Comparison of ENCODE assay signal across 9 cellular contexts in the genomic region with DNA sequence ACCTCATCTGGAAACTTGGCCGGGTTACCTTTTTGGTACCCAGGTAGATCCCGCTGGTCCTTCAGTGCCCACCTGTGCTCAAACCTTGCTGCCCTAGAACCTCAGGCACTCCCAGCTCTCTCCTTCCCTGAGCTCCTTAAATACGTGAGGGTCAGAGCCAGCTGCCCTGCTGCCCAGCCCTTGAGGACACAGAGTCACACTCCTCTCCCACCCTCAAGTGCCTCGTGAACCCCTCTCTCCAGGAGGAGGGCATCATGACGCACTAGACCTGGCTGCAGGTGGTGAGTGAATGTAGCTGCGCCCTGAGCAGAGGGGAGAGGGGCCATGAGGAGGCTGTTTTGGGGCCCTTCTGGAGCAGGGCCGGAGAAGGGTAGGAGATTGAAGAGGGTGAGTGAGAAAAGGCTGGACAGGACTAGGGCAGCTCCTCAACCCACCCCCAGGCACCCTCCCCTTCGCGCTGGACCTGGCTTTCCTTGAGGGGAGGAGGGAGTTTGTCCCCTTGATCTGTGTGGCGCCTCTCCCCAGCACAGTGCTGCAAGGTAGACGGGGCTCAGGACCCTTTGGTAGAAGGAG. TPM values are rescaled to one million over a fixed set of nuclear protein-coding genes. Genes with fewer than 3 reads are reported as not detected.
DNase-seq lines count a peak whose midpoint lies in the region; ATAC-seq and TF ChIP-seq lines count a peak whose summit lies in the region.
"Had no signal": no experiment of that assay in that cellular context is flagged by ENCODE, and none has a peak within 500 bp of the region (broad histone marks: within the 10 kb centered on the region; RNA-seq: fewer than 3 reads in every experiment).

No MANE protein-coding gene starts in this region.

- WGBS in liver: 84% methylated on average over 11 of the region's 11 CpGs

- no peak for ATAC-seq in activated CD8-positive, alpha-beta T cell treated with anti-CD3 and anti-CD28 coated beads for 36 hours
- ATAC-seq in activated CD8-positive, alpha-beta T cell treated with anti-CD3 and anti-CD28 coated beads, Interleukin-2, amount 10 ng/mL, durations not matched to agents 7 days and 5 days: no peak
- ATAC-seq in stimulated activated naive CD8-positive, alpha-beta T cell treated with anti-CD3 and anti-CD28 coated beads, Interleukin-15, amount 100 ng/mL, for 72 hours: peak; percentile 14
- ATAC-seq in HG02973 (IDR thresholded peaks at IDR 0.05; ENCODE audit: unreplicated experiment): no peak

- no peak overlapping the region for H3K9ac ChIP-seq in liver (ENCODE audit: low read depth in 1 of 2, low read length in 2 of 2)

- H3K27ac Mint-ChIP-seq in activated CD8-positive, alpha-beta T cell treated with anti-CD3 and anti-CD28 coated beads for 36 hours: no peak overlapping the region
- no peak overlapping the region for H3K27ac Mint-ChIP-seq in activated CD8-positive, alpha-beta T cell treated with anti-CD3 and anti-CD28 coated beads, Interleukin-2, amount 10 ng/mL, durations not matched to agents 7 days and 5 days
- no peak overlapping the region for H3K27ac Mint-ChIP-seq in brain
- peak overlapping the region in 1 of 2 donors; percentile 45 for H3K27ac Mint-ChIP-seq in stimulated activated naive CD8-positive, alpha-beta T cell treated with anti-CD3 and anti-CD28 coated beads, Interleukin-15, amount 100 ng/mL, for 72 hours
- no peak overlapping the region for H3K27ac Mint-ChIP-seq in endothelial cell (ENCODE audit: unreplicated experiment)

- H3K4me3 ChIP-seq in liver (ENCODE audit: low read depth in 1 of 3, low read length in 3 of 3): peak overlapping the region in 2 of 3 donors; percentile 72 to 88

- no peak overlapping the region for H3K27ac ChIP-seq in liver (ENCODE audit: low read depth in 1 of 2, low read length in 2 of 2)

- no peaks in the 10 kb centered on the region for H3K9me3 Mint-ChIP-seq in activated CD8-positive, alpha-beta T cell treated with anti-CD3 and anti-CD28 coated beads for 36 hours
- H3K9me3 Mint-ChIP-seq in activated CD8-positive, alpha-beta T cell treated with anti-CD3 and anti-CD28 coated beads, Interleukin-2, amount 10 ng/mL, durations not matched to agents 7 days and 5 days (ENCODE audit: insufficient read depth): no peaks in the 10 kb centered on the region
- H3K9me3 Mint-ChIP-seq in brain: peaks cover 0 to 4% (median 0%) of the 10 kb centered on the region in 5 experiments
- H3K9me3 Mint-ChIP-seq in stimulated activated naive CD8-positive, alpha-beta T cell treated with anti-CD3 and anti-CD28 coated beads, Interleukin-15, amount 100 ng/mL, for 72 hours: no peaks in the 10 kb centered on the region
- H3K9me3 Mint-ChIP-seq in endothelial cell (ENCODE audit: unreplicated experiment): no peaks in the 10 kb centered on the region

- H3K4me3 Mint-ChIP-seq in activated CD8-positive, alpha-beta T cell treated with anti-CD3 and anti-CD28 coated beads for 36 hours: peak overlapping the region; percentile 42
- no peak overlapping the region for H3K4me3 Mint-ChIP-seq in activated CD8-positive, alpha-beta T cell treated with anti-CD3 and anti-CD28 coated beads, Interleukin-2, amount 10 ng/mL, durations not matched to agents 7 days and 5 days
- H3K4me3 Mint-ChIP-seq in brain: peak overlapping the region; percentile 43 to 79 (median 60)
- H3K4me3 Mint-ChIP-seq in stimulated activated naive CD8-positive, alpha-beta T cell treated with anti-CD3 and anti-CD28 coated beads, Interleukin-15, amount 100 ng/mL, for 72 hours: peak overlapping the region; percentile 31 to 62
- no peak overlapping the region for H3K4me3 Mint-ChIP-seq in endothelial cell (ENCODE audit: unreplicated experiment)

- H3K36me3 Mint-ChIP-seq in activated CD8-positive, alpha-beta T cell treated with anti-CD3 and anti-CD28 coated beads for 36 hours (ENCODE audit: low read depth): no peaks in the 10 kb centered on the region
- H3K36me3 Mint-ChIP-seq in activated CD8-positive, alpha-beta T cell treated with anti-CD3 and anti-CD28 coated beads, Interleukin-2, amount 10 ng/mL, durations not matched to agents 7 days and 5 days (ENCODE audit: low read depth): no peaks in the 10 kb centered on the region
- no peaks in the 10 kb centered on the region for H3K36me3 Mint-ChIP-seq in brain
- H3K36me3 Mint-ChIP-seq in endothelial cell (ENCODE audit: low read depth, unreplicated experiment): peaks cover 3% of the 10 kb centered on the region

- POLR2A ChIA-PET in activated CD8-positive, alpha-beta T cell treated with anti-CD3 and anti-CD28 coated beads for 36 hours (lab: Charles Lee): no interaction called here
- POLR2A ChIA-PET in activated CD8-positive, alpha-beta T cell treated with anti-CD3 and anti-CD28 coated beads, Interleukin-2, amount 10 ng/mL, durations not matched to agents 7 days and 5 days (lab: Charles Lee): no interaction called here

- H3K4me1 ChIP-seq in liver (ENCODE audit: control insufficient read depth in 4 of 4, insufficient read depth in 4 of 4, low read length in 3 of 4): peaks cover 2 to 10% (median 5%) of the 10 kb centered on the region in 4 donors

- no peaks in the 10 kb centered on the region for H3K27me3 ChIP-seq in liver (ENCODE audit: control insufficient read depth in 4 of 4, insufficient read depth in 4 of 4, low read length in 3 of 4)

- intact Hi-C loops in activated CD8-positive, alpha-beta T cell treated with anti-CD3 and anti-CD28 coated beads for 36 hours (cut with micrococcal nuclease): no loop called here

- H3K4me1 Mint-ChIP-seq in activated CD8-positive, alpha-beta T cell treated with anti-CD3 and anti-CD28 coated beads for 36 hours (ENCODE audit: low read depth): peaks cover 21% of the 10 kb centered on the region
- peaks cover 18% of the 10 kb centered on the region for H3K4me1 Mint-ChIP-seq in activated CD8-positive, alpha-beta T cell treated with anti-CD3 and anti-CD28 coated beads, Interleukin-2, amount 10 ng/mL, durations not matched to agents 7 days and 5 days (ENCODE audit: low read depth)
- peaks cover 18% of the 10 kb centered on the region for H3K4me1 Mint-ChIP-seq in brain
- peaks cover 30% of the 10 kb centered on the region for H3K4me1 Mint-ChIP-seq in stimulated activated naive CD8-positive, alpha-beta T cell treated with anti-CD3 and anti-CD28 coated beads, Interleukin-15, amount 100 ng/mL, for 72 hours
- peaks cover 7% of the 10 kb centered on the region for H3K4me1 Mint-ChIP-seq in endothelial cell (ENCODE audit: unreplicated experiment)

- no peak for TF ChIP-seq RAD21 in liver (IDR thresholded peaks at IDR 0.05)

- peaks cover 54% of the 10 kb centered on the region for H3K27me3 Mint-ChIP-seq in activated CD8-positive, alpha-beta T cell treated with anti-CD3 and anti-CD28 coated beads for 36 hours
- H3K27me3 Mint-ChIP-seq in activated CD8-positive, alpha-beta T cell treated with anti-CD3 and anti-CD28 coated beads, Interleukin-2, amount 10 ng/mL, durations not matched to agents 7 days and 5 days (ENCODE audit: low read depth): peaks cover 54% of the 10 kb centered on the region
- H3K27me3 Mint-ChIP-seq in brain (peaks cover 42% of the 10 kb centered on the region), endothelial cell (ENCODE audit: unreplicated experiment) (peaks cover 11% of the 10 kb centered on the region)
- H3K27me3 Mint-ChIP-seq in stimulated activated naive CD8-positive, alpha-beta T cell treated with anti-CD3 and anti-CD28 coated beads, Interleukin-15, amount 100 ng/mL, for 72 hours: peaks cover 72% of the 10 kb centered on the region

- CTCF ChIA-PET in activated CD8-positive, alpha-beta T cell treated with anti-CD3 and anti-CD28 coated beads for 36 hours (lab: Charles Lee): interaction anchor here (1.0 kb wide), 1 partner anchor 9 kb away, joined by 4 read pairs; no protein-coding TSS in a partner anchor
- CTCF ChIA-PET in activated CD8-positive, alpha-beta T cell treated with anti-CD3 and anti-CD28 coated beads, Interleukin-2, amount 10 ng/mL, durations not matched to agents 7 days and 5 days (lab: Charles Lee): no interaction called here

- no peaks in the 10 kb centered on the region for H3K9me3 ChIP-seq in liver (ENCODE audit: control insufficient read depth in 4 of 4, low read length in 3 of 4)

- no peak for DNase-seq in activated CD8-positive, alpha-beta T cell treated with anti-CD3 and anti-CD28 coated beads for 36 hours
- no peak for DNase-seq in activated CD8-positive, alpha-beta T cell treated with anti-CD3 and anti-CD28 coated beads, Interleukin-2, amount 10 ng/mL, durations not matched to agents 7 days and 5 days
- no peak for DNase-seq in stimulated activated naive CD8-positive, alpha-beta T cell treated with anti-CD3 and anti-CD28 coated beads, Interleukin-15, amount 100 ng/mL, for 72 hours
- no peak for DNase-seq in endothelial cell (ENCODE audit: low spot score)
- DNase-seq in hippocampal formation (lab: John Stamatoyannopoulos, UW): no peak
- DNase-seq: KG1 had no signal

- TF ChIP-seq CTCF in activated CD8-positive, alpha-beta T cell treated with anti-CD3 and anti-CD28 coated beads for 36 hours (IDR thresholded peaks at IDR 0.05): no peak
- TF ChIP-seq CTCF in brain (conservative IDR thresholded peaks at IDR 0.05) (no peak), liver (IDR thresholded peaks at IDR 0.05; ENCODE audit: low read depth, low read length, missing input control) (no peak), endothelial cell (IDR thresholded peaks at IDR 0.05; ENCODE audit: unreplicated experiment) (no peak)

- no peaks in the 10 kb centered on the region for H3K36me3 ChIP-seq in liver (ENCODE audit: control insufficient read depth in 4 of 4, insufficient read depth in 3 of 4, low read depth in 1 of 4, low read length in 3 of 4)

TF ChIP-seq in liver, 16 proteins besides CTCF, POLR2A, EP300 and RAD21 (continues in another document):
- TF ChIP-seq NR2F2 (IDR thresholded peaks at IDR 0.05) (no peak), FOXA1 (IDR thresholded peaks at IDR 0.05) (no peak), FOXA2 (IDR thresholded peaks at IDR 0.05) (no peak)

RNA-seq across cellular contexts. Expression of a gene that starts 0.9 kb away (rescaled TPM):
- 1 to 10 TPM; 1.1 to 1.6 TPM for total RNA-seq in activated CD8-positive, alpha-beta T cell treated with anti-CD3 and anti-CD28 coated beads for 36 hours
- total RNA-seq in activated CD8-positive, alpha-beta T cell treated with anti-CD3 and anti-CD28 coated beads, Interleukin-2, amount 10 ng/mL, durations not matched to agents 7 days and 5 days: under 1 TPM; 0.45 to 0.50 TPM
- polyA plus RNA-seq in brain (ENCODE audit: insufficient read depth, low read depth, low replicate concordance) (0.93 TPM), liver (1 to 10 TPM; 3.5 to 7.4 TPM)
- total RNA-seq in liver (10 to 100 TPM in 1 of 2 donors, 1 to 10 TPM in 1; 2.7 to 20.3 TPM), endothelial cell (ENCODE audit: unreplicated experiment) (0.54 TPM)

Comparison
In these comparisons a context has a peak if more than half of its experiments do, and no peak if none do; other contexts are left out.
1. H3K4me3 Mint-ChIP-seq: peak in activated CD8-positive, alpha-beta T cell treated with anti-CD3 and anti-CD28 coated beads for 36 hours (single experiment), brain (5 of 5) and stimulated activated naive CD8-positive, alpha-beta T cell treated with anti-CD3 and anti-CD28 coated beads, Interleukin-15, amount 100 ng/mL, for 72 hours (2 of 2); none in activated CD8-positive, alpha-beta T cell treated with anti-CD3 and anti-CD28 coated beads, Interleukin-2, amount 10 ng/mL, durations not matched to agents 7 days and 5 days (single experiment) and endothelial cell (single experiment).